In the genomic region with DNA sequence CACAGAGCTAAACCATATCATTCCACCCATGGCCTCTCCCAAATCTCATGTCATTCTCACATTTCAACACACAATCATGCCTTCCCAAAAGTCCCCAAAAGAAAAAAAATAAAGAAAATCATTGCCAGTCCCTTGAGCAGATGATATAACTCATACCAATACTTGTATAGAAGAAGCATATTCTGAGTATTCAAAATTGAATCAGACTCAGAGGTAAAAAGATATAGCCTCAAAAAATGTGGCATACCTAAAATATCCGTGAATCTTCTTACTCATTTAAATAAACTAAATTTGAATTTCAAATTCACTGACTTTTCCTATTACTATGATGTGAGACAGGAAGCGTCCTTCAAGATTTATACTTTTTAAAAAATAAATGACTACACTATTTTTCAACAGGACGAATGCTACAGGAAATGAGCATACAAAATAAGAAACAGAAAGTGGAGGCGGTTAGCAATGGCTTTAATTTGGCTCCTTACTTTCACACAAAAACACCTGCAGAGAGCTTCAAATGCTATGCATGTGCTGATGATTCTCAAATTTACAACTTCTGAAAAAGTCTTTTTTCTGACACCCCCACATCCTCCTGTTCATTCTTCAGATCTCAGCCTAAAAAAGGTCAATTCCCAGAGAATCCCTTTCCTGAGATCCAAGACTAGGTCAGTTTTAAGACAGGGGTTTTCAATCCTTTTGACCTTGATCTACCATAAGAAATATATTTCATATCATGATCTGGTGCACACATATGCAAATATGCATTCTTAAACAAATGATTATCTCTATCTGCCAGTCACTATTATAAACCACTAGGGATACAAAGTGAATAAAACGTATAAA, we compare ENCODE assay signal across 9 cellular contexts. TPM values are rescaled to one million over a fixed set of nuclear protein-coding genes. Genes with fewer than 3 reads are reported as not detected.
DNase-seq lines count a peak whose midpoint lies in the region; ATAC-seq, FAIRE-seq and TF ChIP-seq lines count a peak whose summit lies in the region.
"Had no signal": no experiment of that assay in that cellular context is flagged by ENCODE, and none has a peak within 500 bp of the region (broad histone marks: within the 10 kb centered on the region; RNA-seq: fewer than 3 reads in every experiment).

No MANE protein-coding gene starts in this region.

- peak overlapping the region; percentile 23; the same call in 1 of the 2 replicates for H3K4me3 ChIP-seq in GM12865 (ENCODE audit: low read depth, low read length)

- TF ChIP-seq CTCF in GM12865 (IDR thresholded peaks at IDR 0.05; ENCODE audit: insufficient read depth, low read depth, low read length, missing control alignments), result no peak

- H3K4me1 Mint-ChIP-seq in activated T-helper 17 cell treated with anti-CD3 and anti-CD28 coated beads, Interleukin-2, amount 50 U/mL, for 72 hours, result peaks cover 15% of the 10 kb centered on the region

- H3K27me3 Mint-ChIP-seq in activated T-helper 17 cell treated with anti-CD3 and anti-CD28 coated beads, Interleukin-2, amount 50 U/mL, for 72 hours, result no peaks in the 10 kb centered on the region

- DNase-seq in GM12865 (ENCODE audit: low read depth), result peak; percentile 88
- no peak for DNase-seq in DMS53 treated with DMSO at 0.1 percent for 48 hours (lab: John Stamatoyannopoulos, UW; ENCODE audit: unreplicated experiment)
- no peak for DNase-seq in left cardiac atrium
- no peak for DNase-seq in RCC 7860 (ENCODE audit: low spot score)
- DNase-seq in NCI-H446 (lab: John Stamatoyannopoulos, UW), result no peak
- DNase-seq: GDM1 had no signal

- ATAC-seq in GM19468 (IDR thresholded peaks at IDR 0.05; ENCODE audit: extremely low read depth, unreplicated experiment) (peak; percentile 76), HG03108 (IDR thresholded peaks at IDR 0.05; ENCODE audit: unreplicated experiment) (peak; percentile 62), left cardiac atrium (no peak)
- ATAC-seq in activated T-helper 17 cell treated with anti-CD3 and anti-CD28 coated beads, Interleukin-2, amount 50 U/mL, for 72 hours (replicated peaks), result peak; percentile 86

- intact Hi-C loops in left cardiac atrium (cut with DNase I), result no loop called here

- H3K9me3 Mint-ChIP-seq in activated T-helper 17 cell treated with anti-CD3 and anti-CD28 coated beads, Interleukin-2, amount 50 U/mL, for 72 hours, result no peaks in the 10 kb centered on the region

- no peak for FAIRE-seq in RCC 7860 (lab: Jason Lieb, UNC)

- no peaks in the 10 kb centered on the region for H3K36me3 Mint-ChIP-seq in activated T-helper 17 cell treated with anti-CD3 and anti-CD28 coated beads, Interleukin-2, amount 50 U/mL, for 72 hours (ENCODE audit: low read depth)

- peak overlapping the region; percentile 36 for H3K4me3 Mint-ChIP-seq in activated T-helper 17 cell treated with anti-CD3 and anti-CD28 coated beads, Interleukin-2, amount 50 U/mL, for 72 hours

- peak overlapping the region; percentile 61 for H3K27ac Mint-ChIP-seq in activated T-helper 17 cell treated with anti-CD3 and anti-CD28 coated beads, Interleukin-2, amount 50 U/mL, for 72 hours

RNA-seq across cellular contexts. Expression of gene DMXL1, which starts 39.6 kb away (rescaled TPM):
- total RNA-seq in activated T-helper 17 cell treated with anti-CD3 and anti-CD28 coated beads, Interleukin-2, amount 50 U/mL, for 72 hours, result 10 to 100 TPM; 21.2 to 36.0 TPM
- total RNA-seq in left cardiac atrium, result 10 to 100 TPM; 28.9 to 29.2 TPM

RNA-seq across cellular contexts. Expression of gene DTWD2, which starts 42.9 kb away (rescaled TPM):
- total RNA-seq in activated T-helper 17 cell treated with anti-CD3 and anti-CD28 coated beads, Interleukin-2, amount 50 U/mL, for 72 hours, result 1 to 10 TPM; 1.9 to 2.7 TPM
- 10 to 100 TPM in 1 of 2 donors, 1 to 10 TPM in 1; 8.4 to 10.5 TPM for total RNA-seq in left cardiac atrium

Comparison
In these comparisons a context has a peak if more than half of its experiments do, and no peak if none do; other contexts are left out.
1. ATAC-seq: peak in GM19468 (single experiment), HG03108 (single experiment) and activated T-helper 17 cell treated with anti-CD3 and anti-CD28 coated beads, Interleukin-2, amount 50 U/mL, for 72 hours (single experiment); none in left cardiac atrium (0 of 2).